1 cellular context compared by ENCODE assay signal in the genomic region with DNA sequence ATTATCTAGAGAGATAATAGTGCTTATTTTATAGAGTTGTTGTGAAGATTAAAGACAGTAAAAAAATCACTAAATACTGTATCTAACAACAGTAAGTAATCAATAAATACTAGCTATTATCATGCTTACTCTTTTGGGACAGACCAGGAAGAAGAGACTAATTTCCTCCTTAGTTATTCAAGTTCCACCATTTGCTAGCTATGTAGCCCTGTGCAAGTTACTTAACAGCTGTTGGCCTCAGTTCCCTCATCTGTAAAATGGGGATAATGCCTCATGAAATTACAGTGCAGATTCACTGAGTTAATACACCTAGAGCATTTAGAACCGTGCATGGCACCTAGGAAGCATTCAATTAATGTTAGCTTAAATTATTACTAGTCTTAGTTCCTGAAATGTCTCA.
TF ChIP-seq lines count a peak whose summit lies in the region.

No MANE protein-coding gene starts in this region.

TF ChIP-seq in HepG2, 621 proteins besides CTCF, POLR2A, EP300 and RAD21:
- peak; percentile 89 for TF ChIP-seq ZNF629 (CRISPR knock-in tag; conservative IDR thresholded peaks at IDR 0.05)
- no peak for TF ChIP-seq ZNF496 (CRISPR knock-in tag; IDR thresholded peaks at IDR 0.05; ENCODE audit: insufficient replicate concordance)
- no peak for TF ChIP-seq NCOA5 (CRISPR knock-in tag; IDR thresholded peaks at IDR 0.05)
- TF ChIP-seq, protein P1, sequence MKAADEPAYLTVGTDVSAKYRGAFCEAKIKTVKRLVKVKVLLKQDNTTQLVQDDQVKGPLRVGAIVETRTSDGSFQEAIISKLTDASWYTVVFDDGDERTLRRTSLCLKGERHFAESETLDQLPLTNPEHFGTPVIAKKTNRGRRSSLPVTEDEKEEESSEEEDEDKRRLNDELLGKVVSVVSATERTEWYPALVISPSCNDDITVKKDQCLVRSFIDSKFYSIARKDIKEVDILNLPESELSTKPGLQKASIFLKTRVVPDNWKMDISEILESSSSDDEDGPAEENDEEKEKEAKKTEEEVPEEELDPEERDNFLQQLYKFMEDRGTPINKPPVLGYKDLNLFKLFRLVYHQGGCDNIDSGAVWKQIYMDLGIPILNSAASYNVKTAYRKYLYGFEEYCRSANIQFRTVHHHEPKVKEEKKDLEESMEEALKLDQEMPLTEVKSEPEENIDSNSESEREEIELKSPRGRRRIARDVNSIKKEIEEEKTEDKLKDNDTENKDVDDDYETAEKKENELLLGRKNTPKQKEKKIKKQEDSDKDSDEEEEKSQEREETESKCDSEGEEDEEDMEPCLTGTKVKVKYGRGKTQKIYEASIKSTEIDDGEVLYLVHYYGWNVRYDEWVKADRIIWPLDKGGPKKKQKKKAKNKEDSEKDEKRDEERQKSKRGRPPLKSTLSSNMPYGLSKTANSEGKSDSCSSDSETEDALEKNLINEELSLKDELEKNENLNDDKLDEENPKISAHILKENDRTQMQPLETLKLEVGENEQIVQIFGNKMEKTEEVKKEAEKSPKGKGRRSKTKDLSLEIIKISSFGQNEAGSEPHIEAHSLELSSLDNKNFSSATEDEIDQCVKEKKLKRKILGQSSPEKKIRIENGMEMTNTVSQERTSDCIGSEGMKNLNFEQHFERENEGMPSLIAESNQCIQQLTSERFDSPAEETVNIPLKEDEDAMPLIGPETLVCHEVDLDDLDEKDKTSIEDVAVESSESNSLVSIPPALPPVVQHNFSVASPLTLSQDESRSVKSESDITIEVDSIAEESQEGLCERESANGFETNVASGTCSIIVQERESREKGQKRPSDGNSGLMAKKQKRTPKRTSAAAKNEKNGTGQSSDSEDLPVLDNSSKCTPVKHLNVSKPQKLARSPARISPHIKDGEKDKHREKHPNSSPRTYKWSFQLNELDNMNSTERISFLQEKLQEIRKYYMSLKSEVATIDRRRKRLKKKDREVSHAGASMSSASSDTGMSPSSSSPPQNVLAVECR (CRISPR knock-in tag; IDR thresholded peaks at IDR 0.05; ENCODE audit: borderline replicate concordance): 0 out of 2 replicates have a peak, but pooled peaks have one; percentile 1
- peak; percentile 51; the same call in 1 of the 2 replicates for TF ChIP-seq CHD4 (IDR thresholded peaks at IDR 0.05; ENCODE audit: borderline replicate concordance, low read length)
